ENCODE assay signal across 22 cellular contexts in the genomic region with DNA sequence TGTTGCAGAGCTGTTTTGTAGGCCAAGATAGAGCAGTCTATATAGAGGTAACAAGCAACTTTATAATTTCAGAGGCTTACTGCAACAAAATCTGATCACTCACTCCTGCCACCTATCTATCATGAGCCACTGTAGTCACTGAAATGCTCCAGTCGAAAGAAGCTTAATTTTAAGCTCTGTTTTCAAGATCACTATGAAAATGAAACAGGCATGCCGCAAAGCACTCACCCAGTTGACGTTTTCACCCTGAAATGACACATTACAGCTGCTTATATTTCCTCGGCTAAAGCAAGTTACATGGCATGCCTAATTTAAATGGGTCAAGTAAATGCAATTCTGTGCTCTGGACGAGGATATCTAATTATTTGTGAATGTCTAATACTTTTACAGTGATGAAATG.
A peak's percentile ranks its signal among the peaks of the same experiment; 100 is the strongest.
DNase-seq lines count a peak whose midpoint lies in the region; ATAC-seq, FAIRE-seq and TF ChIP-seq lines count a peak whose summit lies in the region.
"Had no signal": no experiment of that assay in that cellular context is flagged by ENCODE, and none has a peak within 500 bp of the region (broad histone marks: within the 10 kb centered on the region; RNA-seq: fewer than 3 reads in every experiment).

No MANE protein-coding gene starts in this region.

- no peak for TF ChIP-seq POLR2A in GM12878 (IDR thresholded peaks at IDR 0.05; ENCODE audit: low read depth, low read length)

- RAD21 ChIA-PET in GM12878 (lab: Charles Lee; ENCODE audit: unreplicated experiment) = no interaction called here

- H3K4me2 ChIP-seq in MM.1S (ENCODE audit: low read depth, low read length) (0 out of 2 replicates have a peak overlapping the region, but pooled peaks have one; percentile 17), GM12878 (ENCODE audit: control insufficient read depth, insufficient read depth) (no peak overlapping the region)
- H3K4me2 ChIP-seq: BLaER1 treated with 17β-estradiol and CSF1 and Interleukin-3, amounts not matched to agents 10 nM and 100 nM had no signal

- H3K27me3 ChIP-seq in A673 (replicated peaks; ENCODE audit: insufficient read depth, low read depth, low read length, poor library complexity) (no peaks in the 10 kb centered on the region), MM.1S (replicated peaks; ENCODE audit: insufficient read depth, low read length) (no peaks in the 10 kb centered on the region), GM12878 (replicated peaks in 1 of 2; ENCODE audit: control insufficient read depth in 2 of 2, insufficient read depth in 2 of 2, low read length in 1 of 2) (no peaks in the 10 kb centered on the region; a peak in 1 of 4 replicates)
- H3K27me3 ChIP-seq: BLaER1 treated with 17β-estradiol and CSF1 and Interleukin-3, amounts not matched to agents 10 nM and 100 nM had no signal

- H3K27ac ChIP-seq in A673 (ENCODE audit: low read depth, low read length, poor library complexity, severe bottlenecking) = no peak overlapping the region
- no peak overlapping the region for H3K27ac ChIP-seq in MM.1S (ENCODE audit: low read length)
- no peak overlapping the region for H3K27ac ChIP-seq in GM12878 (ENCODE audit: control insufficient read depth, insufficient read depth)
- H3K27ac ChIP-seq: BLaER1 treated with 17β-estradiol and CSF1 and Interleukin-3, amounts not matched to agents 10 nM and 100 nM; GM23248 had no signal

- DNase-seq in A673 (ENCODE audit: low spot score) (no peak), MM.1S (peak; percentile 31), GM12878 (ENCODE audit: low read depth, low spot score) (no peak), HCEC 1CT (no peak)
- DNase-seq in activated CD8-positive, alpha-beta memory T cell treated with anti-CD3 and anti-CD28 coated beads for 24 hours = no peak
- DNase-seq: 8988T; Calu3; CD8-positive, alpha-beta T cell; DMS 273 treated with DMSO at 0.1 percent for 48 hours; DMS53; DND-41; EL; GM23248; Kasumi-1; KG1 had no signal

- SMC1A ChIA-PET in GM12878 (lab: Charles Lee; ENCODE audit: uncharacterized antibody, unreplicated experiment) = interaction anchor here (1.0 kb wide), 1 partner anchor 12 kb away, joined by 3 read pairs; no protein-coding TSS in a partner anchor

- no peak overlapping the region for H3K9ac ChIP-seq in MM.1S (ENCODE audit: low read length)
- no peak overlapping the region for H3K9ac ChIP-seq in GM12878 (ENCODE audit: control insufficient read depth, insufficient read depth, low read length)
- H3K9ac ChIP-seq: BLaER1 treated with 17β-estradiol and CSF1 and Interleukin-3, amounts not matched to agents 10 nM and 100 nM; GM23248 had no signal

- no peaks in the 10 kb centered on the region for H4K20me1 ChIP-seq in MM.1S (ENCODE audit: insufficient read depth, low read length)
- H4K20me1 ChIP-seq in GM12878 (ENCODE audit: control insufficient read depth, insufficient read depth) = no peaks in the 10 kb centered on the region
- H4K20me1 ChIP-seq: BLaER1 treated with 17β-estradiol and CSF1 and Interleukin-3, amounts not matched to agents 10 nM and 100 nM had no signal

- no peak for FAIRE-seq in GM12878 (lab: Jason Lieb, UNC)
- FAIRE-seq: GM12892, GM18507 had no signal

- 0% methylated on average over 5 of the region's 5 CpGs for WGBS in GM12878 (ENCODE audit: insufficient coverage, insufficient replicate concordance, low lambda C conversion rate, missing lambda C conversion rate)

- H3F3A ChIP-seq in MM.1S (ENCODE audit: insufficient read depth, low read length) = no peaks in the 10 kb centered on the region

- no TSS peak for BruUV-seq in A673 (replicated peaks; lab: Mats Ljungman, UMichigan)
- BruUV-seq in GM12878 (replicated peaks; lab: Mats Ljungman, UMichigan) = no TSS peak

- H3K4me1 ChIP-seq in A673 (ENCODE audit: insufficient read depth, low read length, poor library complexity, severe bottlenecking) = peaks cover 9% of the 10 kb centered on the region
- no peaks in the 10 kb centered on the region for H3K4me1 ChIP-seq in MM.1S (ENCODE audit: low read length)
- no peaks in the 10 kb centered on the region for H3K4me1 ChIP-seq in GM12878 (ENCODE audit: control insufficient read depth, insufficient read depth, low read length)
- H3K4me1 ChIP-seq: BLaER1 treated with 17β-estradiol and CSF1 and Interleukin-3, amounts not matched to agents 10 nM and 100 nM; HAP-1 had no signal

- no peak overlapping the region for H3K4me3 ChIP-seq in A673 (ENCODE audit: low read depth, low read length, poor library complexity, severe bottlenecking)
- no peak overlapping the region for H3K4me3 ChIP-seq in MM.1S (ENCODE audit: low read length)
- no peak overlapping the region for H3K4me3 ChIP-seq in GM12878
- H3K4me3 ChIP-seq: BLaER1 treated with 17β-estradiol and CSF1 and Interleukin-3, amounts not matched to agents 10 nM and 100 nM; GM23248; HAP-1 had no signal

- H3K9me3 ChIP-seq in A673 (ENCODE audit: low read depth, low read length, poor library complexity, severe bottlenecking) = no peaks in the 10 kb centered on the region
- no peaks in the 10 kb centered on the region for H3K9me3 ChIP-seq in MM.1S (replicated peaks; ENCODE audit: insufficient read depth, low read length)
- H3K9me3 ChIP-seq in GM12878 (replicated peaks; ENCODE audit: control insufficient read depth, insufficient read depth, low read length) = no peaks in the 10 kb centered on the region
- H3K9me3 ChIP-seq: BLaER1 treated with 17β-estradiol and CSF1 and Interleukin-3, amounts not matched to agents 10 nM and 100 nM; HAP-1 had no signal

- no peak for TF ChIP-seq RAD21 in GM12878 (IDR thresholded peaks at IDR 0.05; ENCODE audit: insufficient read depth, low read depth, low read length)

- no peaks in the 10 kb centered on the region for H3K79me2 ChIP-seq in MM.1S (ENCODE audit: low read length)
- H3K79me2 ChIP-seq in GM12878 (ENCODE audit: control insufficient read depth, insufficient read depth, low read length) = no peaks in the 10 kb centered on the region

- POLR2A ChIA-PET in A673 (lab: Charles Lee; ENCODE audit: low non-redundant PET) = no interaction called here
- POLR2A ChIA-PET in GM12878 (lab: Charles Lee) = no interaction called here

- H3K36me3 ChIP-seq in A673 (ENCODE audit: insufficient read depth, low read length, poor library complexity, severe bottlenecking) (no peaks in the 10 kb centered on the region), MM.1S (replicated peaks; ENCODE audit: insufficient read depth, low read length) (no peaks in the 10 kb centered on the region), GM12878 (ENCODE audit: control insufficient read depth in 2 of 2, insufficient read depth in 2 of 2, low read length in 1 of 2) (no peaks in the 10 kb centered on the region)
- H3K36me3 ChIP-seq: BLaER1 treated with 17β-estradiol and CSF1 and Interleukin-3, amounts not matched to agents 10 nM and 100 nM; HAP-1 had no signal

- TF ChIP-seq CTCF in A673 (conservative IDR thresholded peaks at IDR 0.05; ENCODE audit: low read depth, low read length) (peak; percentile 35; the same call in 1 of the 2 replicates), MM.1S (IDR thresholded peaks at IDR 0.05; ENCODE audit: low read length) (no peak), GM12878 (IDR thresholded peaks at IDR 0.05 in 2 of 3, conservative IDR thresholded peaks at IDR 0.05 in 1 of 3; ENCODE audit: control insufficient read depth in 2 of 3, extremely low read depth in 1 of 3, insufficient read depth in 1 of 3, low read depth in 3 of 3, low read length in 3 of 3) (no peak)

- intact Hi-C loops in A673 (cut with micrococcal nuclease; ENCODE audit: unreplicated experiment) = no loop called here
- intact Hi-C loops in GM12878 (cut with micrococcal nuclease; ENCODE audit: unreplicated experiment) = no loop called here

- no peaks in the 10 kb centered on the region for H3K9me2 ChIP-seq in MM.1S (replicated peaks; ENCODE audit: insufficient read depth, low read length)

- no peak for TF ChIP-seq EP300 in GM12878 (IDR thresholded peaks at IDR 0.05; ENCODE audit: borderline replicate concordance in 1 of 2, control insufficient read depth in 1 of 2, low read depth in 2 of 2, low read length in 2 of 2)

- H2AFZ ChIP-seq in MM.1S (ENCODE audit: low read length) (peak overlapping the region; percentile 3; the same call in 1 of the 2 replicates), GM12878 (ENCODE audit: control insufficient read depth, low read depth, low read length) (no peak overlapping the region)
- H2AFZ ChIP-seq: GM23248 had no signal

- in situ Hi-C loops in GM12878 (cut with MboI) = no loop called here

- ATAC-seq in GM18867 (IDR thresholded peaks at IDR 0.05; ENCODE audit: unreplicated experiment) (peak; percentile 74), GM12878 (peak; percentile 29; the same call in 1 of the 3 replicates), HG02623 (IDR thresholded peaks at IDR 0.05; ENCODE audit: unreplicated experiment) (no peak), HG03378 (IDR thresholded peaks at IDR 0.05; ENCODE audit: unreplicated experiment) (no peak)
- ATAC-seq: CD8-positive, alpha-beta T cell had no signal

- CTCF ChIA-PET in A673 (lab: Charles Lee) (no interaction called here), GM12878 (lab: Yijun Ruan, JAX) (no interaction called here)

TF ChIP-seq in GM12878, 131 proteins besides CTCF, POLR2A, EP300 and RAD21 (continues in another document):
- no peak for TF ChIP-seq JUNB (IDR thresholded peaks at IDR 0.05)
- TF ChIP-seq, protein P1, sequence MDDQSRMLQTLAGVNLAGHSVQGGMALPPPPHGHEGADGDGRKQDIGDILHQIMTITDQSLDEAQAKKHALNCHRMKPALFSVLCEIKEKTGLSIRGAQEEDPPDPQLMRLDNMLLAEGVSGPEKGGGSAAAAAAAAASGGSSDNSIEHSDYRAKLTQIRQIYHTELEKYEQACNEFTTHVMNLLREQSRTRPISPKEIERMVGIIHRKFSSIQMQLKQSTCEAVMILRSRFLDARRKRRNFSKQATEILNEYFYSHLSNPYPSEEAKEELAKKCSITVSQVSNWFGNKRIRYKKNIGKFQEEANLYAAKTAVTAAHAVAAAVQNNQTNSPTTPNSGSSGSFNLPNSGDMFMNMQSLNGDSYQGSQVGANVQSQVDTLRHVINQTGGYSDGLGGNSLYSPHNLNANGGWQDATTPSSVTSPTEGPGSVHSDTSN (IDR thresholded peaks at IDR 0.05; ENCODE audit: insufficient replicate concordance, low read depth, low read length) = no peak
- TF ChIP-seq NBN (IDR thresholded peaks at IDR 0.05) = no peak
- no peak for TF ChIP-seq STAT1 (conservative IDR thresholded peaks at IDR 0.05)
- TF ChIP-seq, protein P2, sequence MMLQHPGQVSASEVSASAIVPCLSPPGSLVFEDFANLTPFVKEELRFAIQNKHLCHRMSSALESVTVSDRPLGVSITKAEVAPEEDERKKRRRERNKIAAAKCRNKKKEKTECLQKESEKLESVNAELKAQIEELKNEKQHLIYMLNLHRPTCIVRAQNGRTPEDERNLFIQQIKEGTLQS (IDR thresholded peaks at IDR 0.05; ENCODE audit: borderline replicate concordance, extremely low read depth, low read depth, low read length) = no peak
- TF ChIP-seq SREBF2 (IDR thresholded peaks at IDR 0.05; ENCODE audit: low read length) = no peak

Comparison
In these comparisons a context has a peak if more than half of its experiments do, and no peak if none do; other contexts are left out.
1. ATAC-seq: peak in GM18867 (single experiment) and GM12878 (single experiment); none in HG02623 (single experiment) and HG03378 (single experiment).